Comparison of ENCODE assay signal across 9 cellular contexts in the genomic region with DNA sequence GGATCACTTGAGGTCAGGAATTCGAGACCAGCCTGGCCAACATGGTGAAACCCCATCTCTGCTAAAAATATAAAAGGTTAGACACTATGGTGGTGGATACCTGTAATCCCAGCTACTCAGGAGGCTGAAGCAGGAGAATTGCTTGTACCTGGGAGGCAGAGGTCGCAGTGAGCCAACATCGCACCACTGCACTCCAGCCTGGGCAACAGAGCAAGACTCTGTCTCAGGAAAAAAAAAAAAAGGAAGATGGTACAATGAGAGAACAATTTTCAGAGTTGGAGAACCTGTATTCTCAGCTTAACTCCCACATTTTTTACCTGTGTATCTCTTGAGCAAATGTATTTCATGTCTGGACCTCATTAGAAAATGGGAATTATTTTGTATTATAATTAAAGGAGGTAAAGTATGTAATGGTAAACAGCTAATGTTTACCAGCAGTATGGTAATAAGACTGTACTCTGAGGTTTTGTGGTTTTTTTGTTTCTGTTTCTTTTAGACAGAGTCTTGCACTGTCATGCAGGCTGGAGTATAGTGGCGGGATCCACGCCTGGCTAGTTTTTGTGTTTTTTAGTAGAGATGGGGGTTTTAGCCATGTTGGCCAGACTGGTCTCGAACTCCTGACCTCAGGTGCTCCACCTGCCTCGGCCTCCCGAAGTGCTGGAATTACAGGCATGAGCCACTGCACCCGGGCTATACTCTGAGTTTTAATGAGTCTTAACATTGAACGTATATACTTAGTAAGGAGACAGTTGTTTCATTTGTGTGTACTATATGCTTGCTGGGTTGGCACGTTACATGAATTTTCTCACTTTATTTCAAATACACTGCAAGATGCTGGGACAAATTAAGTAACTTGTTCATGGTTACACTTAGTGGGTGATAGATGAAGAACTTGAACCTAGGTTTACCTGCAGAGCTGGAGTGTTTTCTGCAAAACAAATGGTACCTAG. TPM values are rescaled to one million over a fixed set of nuclear protein-coding genes. Genes with fewer than 3 reads are reported as not detected.
DNase-seq lines count a peak whose midpoint lies in the region; ATAC-seq, FAIRE-seq and TF ChIP-seq lines count a peak whose summit lies in the region.
"Had no signal": no experiment of that assay in that cellular context is flagged by ENCODE, and none has a peak within 500 bp of the region (broad histone marks: within the 10 kb centered on the region; RNA-seq: fewer than 3 reads in every experiment).

No MANE protein-coding gene starts in this region.

- no peak for DNase-seq in GM19239 (ENCODE audit: insufficient read length, low spot score)
- DNase-seq in activated CD8-positive, alpha-beta T cell treated with anti-CD3 and anti-CD28 coated beads for 36 hours = peak; percentile 18
- no peak for DNase-seq in pons (ENCODE audit: low spot score)
- DNase-seq in GM13976 (ENCODE audit: low spot score) = no peak
- DNase-seq in mesothelial cell of epicardium (ENCODE audit: low spot score in 2 of 2, unreplicated experiment in 2 of 2) = no peak
- no peak for DNase-seq in NOMO-1 treated with DMSO at 0.1 percent for 48 hours (lab: John Stamatoyannopoulos, UW; ENCODE audit: unreplicated experiment)
- DNase-seq: NCI-H2227 treated with DMSO at 0.1 percent for 48 hours had no signal

- H3K9me3 Mint-ChIP-seq in activated CD8-positive, alpha-beta T cell treated with anti-CD3 and anti-CD28 coated beads for 36 hours = no peaks in the 10 kb centered on the region
- no peaks in the 10 kb centered on the region for H3K9me3 Mint-ChIP-seq in mesothelial cell of epicardium

- peak; percentile 92 for FAIRE-seq in GM19239 (lab: Jason Lieb, UNC)

- POLR2A ChIA-PET in activated CD8-positive, alpha-beta T cell treated with anti-CD3 and anti-CD28 coated beads for 36 hours (lab: Charles Lee) = interaction anchor here (1.3 to 7.5 kb wide), 3 partner anchors 9 to 15 kb away, joined by 5 to 48 read pairs (median 6); a partner anchor contains a TSS

- H3K4me3 ChIP-seq in ACC112 (ENCODE audit: low read depth, low read length) = no peak overlapping the region

- H3K4me3 Mint-ChIP-seq in activated CD8-positive, alpha-beta T cell treated with anti-CD3 and anti-CD28 coated beads for 36 hours = no peak overlapping the region
- no peak overlapping the region for H3K4me3 Mint-ChIP-seq in mesothelial cell of epicardium

- TF ChIP-seq CTCF in activated CD8-positive, alpha-beta T cell treated with anti-CD3 and anti-CD28 coated beads for 36 hours (IDR thresholded peaks at IDR 0.05) = no peak
- TF ChIP-seq CTCF in GM13976 (IDR thresholded peaks at IDR 0.05; ENCODE audit: borderline replicate concordance, control extremely low read depth, extremely low read depth, insufficient read depth, missing control alignments) (no peak), mesothelial cell of epicardium (IDR thresholded peaks at IDR 0.05; ENCODE audit: unreplicated experiment) (no peak)

- peaks cover 63% of the 10 kb centered on the region for H3K4me1 ChIP-seq in ACC112 (ENCODE audit: control insufficient read depth, insufficient read depth, low read length, unreplicated experiment)

- H3K36me3 ChIP-seq in ACC112 (ENCODE audit: insufficient read depth, low read length) = peaks cover 3% of the 10 kb centered on the region; the same call in 1 of the 2 replicates

- CTCF ChIA-PET in activated CD8-positive, alpha-beta T cell treated with anti-CD3 and anti-CD28 coated beads for 36 hours (lab: Charles Lee) = no interaction called here

- H3K27ac ChIP-seq in ACC112 (ENCODE audit: low read depth, low read length) = peak overlapping the region; percentile 14; the same call in 1 of the 2 replicates

- H3K79me2 ChIP-seq in ACC112 (ENCODE audit: control insufficient read depth, insufficient read depth, low read length, unreplicated experiment) = peaks cover 96% of the 10 kb centered on the region

- ATAC-seq in HG03066 (IDR thresholded peaks at IDR 0.05; ENCODE audit: low read depth, unreplicated experiment) = peak; percentile 95
- peak; percentile 85 for ATAC-seq in activated CD8-positive, alpha-beta T cell treated with anti-CD3 and anti-CD28 coated beads for 36 hours

- in situ Hi-C loops in GM13976 (cut with MboI; ENCODE audit: low sequenced_read_pairs, unreplicated experiment) = no loop called here

- H3K4me1 Mint-ChIP-seq in activated CD8-positive, alpha-beta T cell treated with anti-CD3 and anti-CD28 coated beads for 36 hours (ENCODE audit: low read depth) = peaks cover 72% of the 10 kb centered on the region
- H3K4me1 Mint-ChIP-seq in mesothelial cell of epicardium = peaks cover 8% of the 10 kb centered on the region

- intact Hi-C loops in activated CD8-positive, alpha-beta T cell treated with anti-CD3 and anti-CD28 coated beads for 36 hours (cut with micrococcal nuclease) = no loop called here

- H3K27me3 ChIP-seq in ACC112 (ENCODE audit: insufficient read depth, low read length) = no peaks in the 10 kb centered on the region

- peak overlapping the region; percentile 32 for H3K27ac Mint-ChIP-seq in activated CD8-positive, alpha-beta T cell treated with anti-CD3 and anti-CD28 coated beads for 36 hours
- H3K27ac Mint-ChIP-seq in mesothelial cell of epicardium = no peak overlapping the region

- peaks cover 47% of the 10 kb centered on the region for H3K36me3 Mint-ChIP-seq in activated CD8-positive, alpha-beta T cell treated with anti-CD3 and anti-CD28 coated beads for 36 hours (ENCODE audit: low read depth)
- H3K36me3 Mint-ChIP-seq in mesothelial cell of epicardium = peaks cover 10% of the 10 kb centered on the region

- H3K27me3 Mint-ChIP-seq in activated CD8-positive, alpha-beta T cell treated with anti-CD3 and anti-CD28 coated beads for 36 hours = no peaks in the 10 kb centered on the region
- H3K27me3 Mint-ChIP-seq in mesothelial cell of epicardium (ENCODE audit: low read depth) = no peaks in the 10 kb centered on the region

- no peak overlapping the region for H2AFZ ChIP-seq in ACC112 (ENCODE audit: low read length, unreplicated experiment)

RNA-seq across cellular contexts. Expression of a gene that starts 16.2 kb away (rescaled TPM):
- total RNA-seq in activated CD8-positive, alpha-beta T cell treated with anti-CD3 and anti-CD28 coated beads for 36 hours = 10 to 100 TPM; 57.0 to 60.1 TPM
- total RNA-seq in mesothelial cell of epicardium = 55.2 to 62.0 TPM (median 61.2 TPM) in 3 replicates
